Comparison of ENCODE assay signal across 2 cellular contexts in genomic region chr6:31732029-31732428, GRCh38.
TF ChIP-seq lines count a peak whose summit lies in the region.

No MANE protein-coding gene starts in this region.

TF ChIP-seq in SK-N-SH, 30 proteins besides CTCF, POLR2A, EP300 and RAD21 (continued from another document):
- TF ChIP-seq, protein P1, sequence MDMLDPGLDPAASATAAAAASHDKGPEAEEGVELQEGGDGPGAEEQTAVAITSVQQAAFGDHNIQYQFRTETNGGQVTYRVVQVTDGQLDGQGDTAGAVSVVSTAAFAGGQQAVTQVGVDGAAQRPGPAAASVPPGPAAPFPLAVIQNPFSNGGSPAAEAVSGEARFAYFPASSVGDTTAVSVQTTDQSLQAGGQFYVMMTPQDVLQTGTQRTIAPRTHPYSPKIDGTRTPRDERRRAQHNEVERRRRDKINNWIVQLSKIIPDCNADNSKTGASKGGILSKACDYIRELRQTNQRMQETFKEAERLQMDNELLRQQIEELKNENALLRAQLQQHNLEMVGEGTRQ (IDR thresholded peaks at IDR 0.05; ENCODE audit: borderline replicate concordance, low read depth, low read length), result no peak
- TF ChIP-seq, protein P2, sequence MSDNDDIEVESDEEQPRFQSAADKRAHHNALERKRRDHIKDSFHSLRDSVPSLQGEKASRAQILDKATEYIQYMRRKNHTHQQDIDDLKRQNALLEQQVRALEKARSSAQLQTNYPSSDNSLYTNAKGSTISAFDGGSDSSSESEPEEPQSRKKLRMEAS (IDR thresholded peaks at IDR 0.05; ENCODE audit: low read depth), result no peak
- no peak for TF ChIP-seq NFIC (IDR thresholded peaks at IDR 0.05; ENCODE audit: borderline replicate concordance)
- TF ChIP-seq MXI1 (IDR thresholded peaks at IDR 0.05; ENCODE audit: low read depth, low read length), result no peak
- TF ChIP-seq SMC3 (IDR thresholded peaks at IDR 0.05; ENCODE audit: low read depth, low read length), result no peak
- TF ChIP-seq EZH2phosphoT487 (IDR thresholded peaks at IDR 0.05; ENCODE audit: borderline replicate concordance, low read depth), result no peak
- TF ChIP-seq ELF1 (IDR thresholded peaks at IDR 0.05), result no peak
- TF ChIP-seq RFX5 (IDR thresholded peaks at IDR 0.05; ENCODE audit: low read length), result no peak
- no peak for TF ChIP-seq NRF1 (IDR thresholded peaks at IDR 0.05; ENCODE audit: low read depth, low read length)
- no peak for TF ChIP-seq CHD2 (IDR thresholded peaks at IDR 0.05; ENCODE audit: low read length, partially characterized antibody)
- no peak for TF ChIP-seq TCF12 (IDR thresholded peaks at IDR 0.05)
TF ChIP-seq in SK-N-SH: peak in this region for 0.

TF ChIP-seq in SK-N-SH treated with all-trans-retinoic acid at 6 μM for 48 hours, 23 proteins besides CTCF, POLR2A, EP300 and RAD21:
- TF ChIP-seq, protein P3, sequence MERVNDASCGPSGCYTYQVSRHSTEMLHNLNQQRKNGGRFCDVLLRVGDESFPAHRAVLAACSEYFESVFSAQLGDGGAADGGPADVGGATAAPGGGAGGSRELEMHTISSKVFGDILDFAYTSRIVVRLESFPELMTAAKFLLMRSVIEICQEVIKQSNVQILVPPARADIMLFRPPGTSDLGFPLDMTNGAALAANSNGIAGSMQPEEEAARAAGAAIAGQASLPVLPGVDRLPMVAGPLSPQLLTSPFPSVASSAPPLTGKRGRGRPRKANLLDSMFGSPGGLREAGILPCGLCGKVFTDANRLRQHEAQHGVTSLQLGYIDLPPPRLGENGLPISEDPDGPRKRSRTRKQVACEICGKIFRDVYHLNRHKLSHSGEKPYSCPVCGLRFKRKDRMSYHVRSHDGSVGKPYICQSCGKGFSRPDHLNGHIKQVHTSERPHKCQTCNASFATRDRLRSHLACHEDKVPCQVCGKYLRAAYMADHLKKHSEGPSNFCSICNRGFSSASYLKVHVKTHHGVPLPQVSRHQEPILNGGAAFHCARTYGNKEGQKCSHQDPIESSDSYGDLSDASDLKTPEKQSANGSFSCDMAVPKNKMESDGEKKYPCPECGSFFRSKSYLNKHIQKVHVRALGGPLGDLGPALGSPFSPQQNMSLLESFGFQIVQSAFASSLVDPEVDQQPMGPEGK (CRISPR knock-in tag; IDR thresholded peaks at IDR 0.05; ENCODE audit: borderline replicate concordance), result no peak
- TF ChIP-seq OSR1 (CRISPR knock-in tag; IDR thresholded peaks at IDR 0.05), result no peak
